13 cellular contexts compared by ENCODE assay signal in genomic region chr15:75168374-75168773, GRCh38. TPM values are rescaled to one million over a fixed set of nuclear protein-coding genes. Genes with fewer than 3 reads are reported as not detected.
DNase-seq lines count a peak whose midpoint lies in the region; ATAC-seq and TF ChIP-seq lines count a peak whose summit lies in the region.
"Had no signal": no experiment of that assay in that cellular context is flagged by ENCODE, and none has a peak within 500 bp of the region (broad histone marks: within the 10 kb centered on the region; RNA-seq: fewer than 3 reads in every experiment).

No MANE protein-coding gene starts in this region.

- WGBS in mesenchymal stem cell: 50% methylated on average over 2 of the region's 4 CpGs

- H4K91ac ChIP-seq in mesenchymal stem cell (ENCODE audit: low read length): no peak overlapping the region

- no peaks in the 10 kb centered on the region for H4K20me1 ChIP-seq in BLaER1 treated with 17β-estradiol and CSF1 and Interleukin-3, amounts not matched to agents 10 nM and 100 nM
- H4K20me1 ChIP-seq: BLaER1 had no signal

- peaks cover 0 to 6% (median 0%) of the 10 kb centered on the region in 11 experiments; a peak in 1 of 22 replicates for H3K36me3 ChIP-seq in BLaER1 treated with 17β-estradiol and CSF1 and Interleukin-3, amounts not matched to agents 10 nM and 100 nM
- H3K36me3 ChIP-seq in RWPE2 (ENCODE audit: low read depth): no peaks in the 10 kb centered on the region
- no peaks in the 10 kb centered on the region for H3K36me3 ChIP-seq in mesenchymal stem cell (ENCODE audit: control insufficient read depth in 1 of 2, insufficient read depth in 2 of 2, low read depth in 1 of 2, low read length in 2 of 2)
- H3K36me3 ChIP-seq in BE2C: no peaks in the 10 kb centered on the region
- H3K36me3 ChIP-seq: BLaER1, HAP-1 had no signal

- no peak overlapping the region for H3K4ac ChIP-seq in mesenchymal stem cell (ENCODE audit: low read depth in 1 of 2, low read length in 2 of 2)

- no peak overlapping the region for H2BK5ac ChIP-seq in mesenchymal stem cell (ENCODE audit: low read depth, low read length, poor library complexity, severe bottlenecking)

- no peaks in the 10 kb centered on the region for H3K79me1 ChIP-seq in mesenchymal stem cell (replicated peaks; ENCODE audit: low read length, poor library complexity, severe bottlenecking)

- H3K14ac ChIP-seq in mesenchymal stem cell (ENCODE audit: low read length in 2 of 2): no peak overlapping the region

- no peak overlapping the region for H2AK5ac ChIP-seq in mesenchymal stem cell (ENCODE audit: low read length, severe bottlenecking)

- H3K9ac ChIP-seq in BLaER1 treated with 17β-estradiol and CSF1 and Interleukin-3, amounts not matched to agents 10 nM and 100 nM: no peak overlapping the region
- H3K9ac ChIP-seq in mesenchymal stem cell (ENCODE audit: low read length): peak overlapping the region; percentile 19
- H3K9ac ChIP-seq: BLaER1 had no signal

- no peak overlapping the region for H2BK120ac ChIP-seq in mesenchymal stem cell (ENCODE audit: low read depth, low read length)

- no peak overlapping the region for H3K4me3 ChIP-seq in BLaER1 treated with 17β-estradiol and CSF1 and Interleukin-3, amounts not matched to agents 10 nM and 100 nM
- no peak overlapping the region for H3K4me3 ChIP-seq in RWPE2 (ENCODE audit: severe bottlenecking)
- H3K4me3 ChIP-seq in mesenchymal stem cell (ENCODE audit: insufficient read depth in 1 of 2, low read depth in 1 of 2, low read length in 2 of 2): no peak overlapping the region
- H3K4me3 ChIP-seq in BE2C (ENCODE audit: low read depth, low read length): no peak overlapping the region
- H3K4me3 ChIP-seq: A549, BLaER1, HAP-1 had no signal

- DNase-seq in RWPE2 (ENCODE audit: low spot score) (no peak), epithelial cell of prostate (ENCODE audit: low read depth, low spot score) (no peak), mesenchymal stem cell (no peak), BE2C (no peak)
- DNase-seq: Calu3, DMS 273 treated with DMSO at 0.1 percent for 48 hours, KBM-7 had no signal

- peak overlapping the region in 5 of 11 experiments; percentile 5 to 39 (median 14); a peak in 6 of 22 replicates for H3K27ac ChIP-seq in BLaER1 treated with 17β-estradiol and CSF1 and Interleukin-3, amounts not matched to agents 10 nM and 100 nM
- peak overlapping the region; percentile 88 for H3K27ac ChIP-seq in RWPE2 (ENCODE audit: poor library complexity, severe bottlenecking)
- H3K27ac ChIP-seq in epithelial cell of prostate: peak overlapping the region; percentile 84
- H3K27ac ChIP-seq in mesenchymal stem cell (ENCODE audit: low read length, poor library complexity, severe bottlenecking): no peak overlapping the region
- H3K27ac ChIP-seq: A549, BLaER1 had no signal

- H2AFZ ChIP-seq in mesenchymal stem cell (ENCODE audit: low read depth, low read length): no peak overlapping the region

- H4K8ac ChIP-seq in mesenchymal stem cell (ENCODE audit: low read length): no peak overlapping the region

- no peak overlapping the region for H3K18ac ChIP-seq in mesenchymal stem cell (ENCODE audit: low read depth in 1 of 2, low read length in 2 of 2)

- no peaks in the 10 kb centered on the region for H3K27me3 ChIP-seq in BLaER1 treated with 17β-estradiol and CSF1 and Interleukin-3, amounts not matched to agents 10 nM and 100 nM
- H3K27me3 ChIP-seq in RWPE2 (ENCODE audit: insufficient read depth, poor library complexity, severe bottlenecking) (no peaks in the 10 kb centered on the region), mesenchymal stem cell (ENCODE audit: control insufficient read depth in 1 of 2, insufficient read depth in 1 of 2, low read length in 2 of 2) (peaks cover 0 to 5% of the 10 kb centered on the region in 2 experiments), BE2C (no peaks in the 10 kb centered on the region)
- H3K27me3 ChIP-seq: BLaER1 had no signal

- H3K4me1 ChIP-seq in BLaER1 treated with 17β-estradiol and CSF1 and Interleukin-3, amounts not matched to agents 10 nM and 100 nM: peaks cover 26 to 84% (median 61%) of the 10 kb centered on the region in 10 experiments
- H3K4me1 ChIP-seq in RWPE2 (ENCODE audit: insufficient read depth, poor library complexity, severe bottlenecking) (peaks cover 43% of the 10 kb centered on the region), mesenchymal stem cell (ENCODE audit: control insufficient read depth, insufficient read depth, low read depth, low read length) (peaks cover 8% of the 10 kb centered on the region), BE2C (no peaks in the 10 kb centered on the region)

- no peak overlapping the region for H2BK15ac ChIP-seq in mesenchymal stem cell (ENCODE audit: low read depth, poor library complexity, severe bottlenecking)

- no peak overlapping the region for H3K23ac ChIP-seq in mesenchymal stem cell (ENCODE audit: low read length in 2 of 2)

- ATAC-seq in RWPE2 (ENCODE audit: low read depth) (no peak), HG03139 (IDR thresholded peaks at IDR 0.05; ENCODE audit: unreplicated experiment) (no peak), HG02798 (IDR thresholded peaks at IDR 0.05; ENCODE audit: poor library complexity, unreplicated experiment) (no peak)

- no peak for TF ChIP-seq CTCF in RWPE2 (IDR thresholded peaks at IDR 0.05; ENCODE audit: poor library complexity, severe bottlenecking)
- no peak for TF ChIP-seq CTCF in BE2C (IDR thresholded peaks at IDR 0.05; ENCODE audit: low read depth, low read length)

- H3K4me2 ChIP-seq in BLaER1 treated with 17β-estradiol and CSF1 and Interleukin-3, amounts not matched to agents 10 nM and 100 nM: peak overlapping the region in 8 of 11 experiments; percentile 4 to 97 (median 67); a peak in 13 of 22 replicates
- H3K4me2 ChIP-seq in mesenchymal stem cell (ENCODE audit: low read length, poor library complexity, severe bottlenecking): no peak overlapping the region
- H3K4me2 ChIP-seq: A549, BLaER1 had no signal

- no peak overlapping the region for H2BK12ac ChIP-seq in mesenchymal stem cell (ENCODE audit: low read length in 2 of 2)

- peaks cover 0 to 47% (median 11%) of the 10 kb centered on the region in 11 experiments; a peak in 14 of 22 replicates for H3K9me3 ChIP-seq in BLaER1 treated with 17β-estradiol and CSF1 and Interleukin-3, amounts not matched to agents 10 nM and 100 nM (replicated peaks in 1 of 11)
- H3K9me3 ChIP-seq in RWPE2 (ENCODE audit: severe bottlenecking) (peaks cover 6% of the 10 kb centered on the region), mesenchymal stem cell (ENCODE audit: control insufficient read depth, low read length) (peaks cover 3% of the 10 kb centered on the region), BE2C (peaks cover 4% of the 10 kb centered on the region; the same call in 1 of the 2 replicates)

RNA-seq across cellular contexts. Expression of gene C15orf39, which starts 33.3 kb away (rescaled TPM):
- 12.4 TPM for polyA plus RNA-seq in mesenchymal stem cell (2013, experiment 1 of 2)
- polyA plus RNA-seq in mesenchymal stem cell (2013, experiment 2 of 2): 12.2 TPM
- 59.8 TPM for polyA plus RNA-seq in BE2C (2012; ENCODE audit: insufficient read depth, insufficient read length, low read depth)
